In the genomic region with DNA sequence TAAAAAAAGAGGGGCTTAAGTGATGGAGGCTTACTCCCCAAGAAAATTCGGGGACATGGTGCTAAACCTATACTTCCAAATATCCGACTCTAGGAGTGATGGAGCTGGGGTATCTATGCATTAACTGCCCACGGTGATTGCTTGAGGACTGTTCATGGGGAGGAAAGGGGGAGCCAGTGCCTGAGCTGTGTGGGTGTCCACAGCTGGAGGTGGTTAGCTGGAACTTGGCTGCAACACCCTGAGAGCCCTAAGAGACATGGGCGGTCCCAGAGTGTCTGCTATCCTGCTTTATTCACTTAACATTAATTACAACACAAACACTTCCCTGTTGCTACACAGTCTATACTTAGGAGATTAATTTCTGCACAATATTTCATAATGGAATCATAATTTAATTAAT, we compare ENCODE assay signal across 30 cellular contexts.
"Had no signal": no experiment of that assay in that cellular context is flagged by ENCODE, and none has a peak within 500 bp of the region (broad histone marks: within the 10 kb centered on the region; RNA-seq: fewer than 3 reads in every experiment).

No MANE protein-coding gene starts in this region.

- H2AFZ ChIP-seq: PC-9 had no signal

- H3K27me3 ChIP-seq: cardiac muscle cell had no signal

- ATAC-seq: activated CD8-positive, alpha-beta memory T cell treated with anti-CD3 and anti-CD28 coated beads, Interleukin-2, amount 10 ng/mL, durations not matched to agents 7 days and 5 days; activated naive CD8-positive, alpha-beta T cell treated with anti-CD3 and anti-CD28 coated beads, Interleukin-2, amount 50 U/mL, for 24 hours had no signal

- H3K27ac ChIP-seq: cardiac muscle cell, PC-9, RWPE1, VCaP had no signal

- H3K4me3 ChIP-seq: cardiac muscle cell, PC-9 had no signal

- H3K4me2 ChIP-seq: PC-9 had no signal

- DNase-seq: activated B cell treated with CpG ODN at 0.5 μM for 24 hours; activated CD4-positive, alpha-beta memory T cell treated with anti-CD3 and anti-CD28 coated beads, Interleukin-2, amount 10 ng/mL, durations not matched to agents 7 days and 5 days; activated CD4-positive, alpha-beta T cell treated with anti-CD3 and anti-CD28 coated beads for 4 hours; activated CD4-positive, CD25-positive, alpha-beta regulatory T cell treated with anti-CD3 and anti-CD28 coated beads, Interleukin-2, amount 50 U/mL, for 72 hours; activated CD8-positive, alpha-beta memory T cell treated with anti-CD3 and anti-CD28 coated beads for 24 hours; activated CD8-positive, alpha-beta memory T cell treated with anti-CD3 and anti-CD28 coated beads, Interleukin-2, amount 10 ng/mL, durations not matched to agents 7 days and 5 days; activated CD8-positive, alpha-beta memory T cell treated with anti-CD3 and anti-CD28 coated beads, Interleukin-2, amount 50 U/mL, for 48 hours; activated effector memory CD4-positive, alpha-beta T cell treated with Interleukin-2 at 50 U/mL for 16 hours; activated naive CD4-positive, alpha-beta T cell treated with anti-CD3 and anti-CD28 coated beads, Interleukin-2, amount 10 ng/mL, durations not matched to agents 7 days and 5 days; activated naive CD8-positive, alpha-beta T cell treated with anti-CD3 and anti-CD28 coated beads, Interleukin-2, amount 50 U/mL, for 24 hours; activated T-cell treated with anti-CD3 and anti-CD28 coated beads, Interleukin-2, amount 50 U/mL, for 48 hours; amniotic stem cell; aorta; MM.1S; MV-4-11; NCI-H1092; NCI-H1436 treated with DMSO at 0.1 percent for 48 hours; NCI-H1694 treated with DMSO at 0.1 percent for 48 hours; NCI-H2029; NCI-H345; NCI-H524 treated with DMSO at 0.1 percent for 48 hours; PC-9; Right ventricle myocardium superior; SW 1271; T-helper 1 cell; T-helper 2 cell; T-helper 9 cell had no signal

- H3K36me3 ChIP-seq: cardiac muscle cell had no signal
